ENCODE assay signal across 8 cellular contexts in genomic region chr15:58749532-58750337, GRCh38. TPM values are rescaled to one million over a fixed set of nuclear protein-coding genes. Genes with fewer than 3 reads are reported as not detected.
DNase-seq lines count a peak whose midpoint lies in the region; TF ChIP-seq lines count a peak whose summit lies in the region.

Gene ADAM10 (minus strand): TSS chr15:58749707. CDS start chr15:58749534, 173 bp downstream.

- peak in 2 of 4 donors; percentile 39 to 85 for TF ChIP-seq POLR2A in stomach (IDR thresholded peaks at IDR 0.05)

- peaks cover 40% of the 10 kb centered on the region for H3K79me2 ChIP-seq in neural cell (replicated peaks; ENCODE audit: insufficient read depth, low read length)

- intact Hi-C loops in stomach (cut with DNase I; ENCODE audit: low total_unique reads), result loop anchor here (10.0 kb wide), 1 partner anchor 485 kb away; no protein-coding TSS in a partner anchor

- no peaks in the 10 kb centered on the region for H3F3A ChIP-seq in neural cell (ENCODE audit: insufficient read depth, low read length, poor library complexity, severe bottlenecking)

- TF ChIP-seq RAD21 in neural cell (conservative IDR thresholded peaks at IDR 0.05), result no peak

- no peaks in the 10 kb centered on the region for H3K36me3 ChIP-seq in H7 (replicated peaks; ENCODE audit: control insufficient read depth, insufficient read depth, low read length)
- H3K36me3 ChIP-seq in MG63, result peaks cover 8% of the 10 kb centered on the region
- no peaks in the 10 kb centered on the region for H3K36me3 ChIP-seq in neural cell (ENCODE audit: insufficient read depth, low read length)
- H3K36me3 ChIP-seq in stomach, result no peaks in the 10 kb centered on the region

- no peaks in the 10 kb centered on the region for H3K27me3 ChIP-seq in H7 (ENCODE audit: control insufficient read depth, insufficient read depth, low read length)
- no peaks in the 10 kb centered on the region for H3K27me3 ChIP-seq in MG63
- no peaks in the 10 kb centered on the region for H3K27me3 ChIP-seq in neural cell (ENCODE audit: insufficient read depth, low read depth, low read length)
- no peaks in the 10 kb centered on the region for H3K27me3 ChIP-seq in stomach

- no peak for TF ChIP-seq EP300 in neural cell (conservative IDR thresholded peaks at IDR 0.05; ENCODE audit: poor library complexity, severe bottlenecking)
- no peak for TF ChIP-seq EP300 in stomach (IDR thresholded peaks at IDR 0.05)

- H3K9me2 ChIP-seq in neural cell (ENCODE audit: insufficient read depth, low read length), result no peaks in the 10 kb centered on the region

- no peaks in the 10 kb centered on the region for H3K9me3 ChIP-seq in MG63
- no peaks in the 10 kb centered on the region for H3K9me3 ChIP-seq in neural cell (ENCODE audit: low read length)
- no peaks in the 10 kb centered on the region for H3K9me3 ChIP-seq in stomach

- H3K27ac ChIP-seq in neural cell (ENCODE audit: low read length), result peak within 1 kb of the TSS; percentile 94
- peak within 1 kb of the TSS; percentile 96 to 98 (median 97) for H3K27ac ChIP-seq in stomach

- peak; percentile 99 for DNase-seq in ELF-1 (ENCODE audit: low read depth, low spot score)
- DNase-seq in H7, result peak; percentile 99
- DNase-seq in MG63, result peak; percentile 99
- DNase-seq in SHP77 treated with DMSO at 0.1 percent for 48 hours (lab: John Stamatoyannopoulos, UW), result peak; percentile 90
- DNase-seq in activated effector memory CD4-positive, alpha-beta T cell treated with anti-CD3 and anti-CD28 coated beads, Interleukin-2, amount 50 U/mL, for 16 hours, result peak; percentile 100
- peak; percentile 99 for DNase-seq in fibroblast of the conjunctiva (ENCODE audit: low read depth)
- peak; percentile 99 for DNase-seq in stomach

- H3K4me2 ChIP-seq in neural cell (ENCODE audit: low read length), result peak within 1 kb of the TSS; percentile 79

- peak within 1 kb of the TSS; percentile 83 for H2AFZ ChIP-seq in neural cell (ENCODE audit: low read depth, low read length)

- H3K4me1 ChIP-seq in stomach, result peaks cover 11 to 34% (median 24%) of the 10 kb centered on the region in 4 donors

- H3K9ac ChIP-seq in neural cell (ENCODE audit: low read length), result peak within 1 kb of the TSS; percentile 89

- no peak for TF ChIP-seq CTCF in neural cell (IDR thresholded peaks at IDR 0.05; ENCODE audit: poor library complexity, severe bottlenecking)
- no peak for TF ChIP-seq CTCF in stomach (IDR thresholded peaks at IDR 0.05)

- WGBS in stomach, 5 donors, result 1% methylated on average over 50 to 62 of the region's 62 CpGs

- H3K4me3 ChIP-seq in H7 (ENCODE audit: insufficient read depth, low read depth, low read length) (peak within 1 kb of the TSS; percentile 97), MG63 (peak within 1 kb of the TSS; percentile 97), neural cell (ENCODE audit: low read length) (peak within 1 kb of the TSS; percentile 90), stomach (peak within 1 kb of the TSS; percentile 85 to 97 (median 96))

- H4K20me1 ChIP-seq in neural cell (ENCODE audit: insufficient read depth), result no peaks in the 10 kb centered on the region

TF ChIP-seq in neural cell, 6 proteins besides CTCF, POLR2A, EP300 and RAD21:
- no peak for TF ChIP-seq MXI1 (conservative IDR thresholded peaks at IDR 0.05; ENCODE audit: poor library complexity, severe bottlenecking)
- peak; percentile 91 for TF ChIP-seq POLR2AphosphoS5 (IDR thresholded peaks at IDR 0.05)
- TF ChIP-seq TAF1 (IDR thresholded peaks at IDR 0.05; ENCODE audit: low read depth), result peak; percentile 50
- TF ChIP-seq SMC3 (conservative IDR thresholded peaks at IDR 0.05; ENCODE audit: poor library complexity), result peak; percentile 40
- no peak for TF ChIP-seq EZH2 (IDR thresholded peaks at IDR 0.05; ENCODE audit: borderline replicate concordance, insufficient read depth, low read length, poor library complexity, severe bottlenecking)
- TF ChIP-seq REST (IDR thresholded peaks at IDR 0.05; ENCODE audit: borderline replicate concordance), result no peak

RNA-seq across cellular contexts. Expression of gene ADAM10, which starts in this region (rescaled TPM):
- total RNA-seq in H7 (2014; rRNA removed; shearing (Covaris generic)), result 73.1 and 78.9 TPM in 2 replicates
- total RNA-seq in MG63 (2014; rRNA removed; shearing (Covaris generic); ENCODE audit: low replicate concordance), result 140 and 158 TPM in 2 replicates
- polyA plus RNA-seq in neural cell, result 48.2 and 66.3 TPM in 2 replicates
- polyA minus RNA-seq in neural cell, result 103 and 138 TPM in 2 replicates
- 100 to 1,000 TPM in 1 of 5 donors, 10 to 100 TPM in 4; 13.9 to 159 (median 21.0) TPM for total RNA-seq in stomach
- polyA plus RNA-seq in stomach, result 10 to 100 TPM in 1 of 3 donors, 1 to 10 TPM in 2; 5.8 to 10.0 (median 6.4) TPM

Comparison
In these comparisons a context has a peak if more than half of its experiments do, and no peak if none do; other contexts are left out.
1. Peak in every context shown above with its lines: DNase-seq, H3K4me3 ChIP-seq and H3K27ac ChIP-seq.